Comparison of ENCODE assay signal across 16 cellular contexts in genomic region chr12:32486158-32486557, GRCh38.
DNase-seq lines count a peak whose midpoint lies in the region; ATAC-seq and TF ChIP-seq lines count a peak whose summit lies in the region.
"Had no signal": no experiment of that assay in that cellular context is flagged by ENCODE, and none has a peak within 500 bp of the region (broad histone marks: within the 10 kb centered on the region; RNA-seq: fewer than 3 reads in every experiment).

No MANE protein-coding gene starts in this region.

- H3K9me3 Mint-ChIP-seq in endothelial cell (ENCODE audit: unreplicated experiment): no peaks in the 10 kb centered on the region
- no peaks in the 10 kb centered on the region for H3K9me3 Mint-ChIP-seq in CD8-positive, alpha-beta memory T cell
- H3K9me3 Mint-ChIP-seq: brain; neural progenitor cell; T-helper 1 cell treated with Interleukin-12 subunit alpha and Interleukin-12 subunit beta and Interleukin-4 antibody, amounts not matched to agents 30 μg/mL and 1 μg/mL, for 36 hours had no signal

- H3K27ac ChIP-seq in OCI-LY7 (ENCODE audit: low read depth, low read length, poor library complexity, severe bottlenecking): no peak overlapping the region
- H3K27ac ChIP-seq in mucosa of rectum (ENCODE audit: low read depth in 2 of 2, low read length in 2 of 2): peak overlapping the region; percentile 27 to 40
- no peak overlapping the region for H3K27ac ChIP-seq in CD8-positive, alpha-beta memory T cell (ENCODE audit: low read depth, low read length)
- H3K27ac ChIP-seq: neural progenitor cell had no signal

- peak; percentile 33 for DNase-seq in 8988T
- DNase-seq in OCI-LY7 (ENCODE audit: low spot score): no peak
- no peak for DNase-seq in endothelial cell (ENCODE audit: low spot score)
- no peak for DNase-seq in CD8-positive, alpha-beta memory T cell
- no peak for DNase-seq in NCI-H82 treated with DMSO at 0.1 percent for 48 hours (lab: John Stamatoyannopoulos, UW; ENCODE audit: unreplicated experiment)
- DNase-seq in EL: no peak
- DNase-seq: activated CD4-positive, alpha-beta T cell treated with anti-CD3 and anti-CD28 coated beads for 36 hours; NCI-H446; Peyer's patch; stimulated activated CD4-positive, alpha-beta T cell treated with anti-CD3 and anti-CD28 coated beads, Interleukin-15, amount 100 ng/mL, for 24 hours had no signal

- peak overlapping the region; percentile 43; the same call in 1 of the 2 replicates for H2AFZ ChIP-seq in OCI-LY7 (ENCODE audit: low read length)
- H2AFZ ChIP-seq: neural progenitor cell had no signal

- H3K4me1 Mint-ChIP-seq in endothelial cell (ENCODE audit: unreplicated experiment): peaks cover 18% of the 10 kb centered on the region
- H3K4me1 Mint-ChIP-seq in CD8-positive, alpha-beta memory T cell: no peaks in the 10 kb centered on the region
- H3K4me1 Mint-ChIP-seq: activated CD4-positive, alpha-beta T cell treated with anti-CD3 and anti-CD28 coated beads for 36 hours had no signal

- intact Hi-C loops in OCI-LY7 (cut with micrococcal nuclease; ENCODE audit: unreplicated experiment): no loop called here

- no peaks in the 10 kb centered on the region for H3K36me3 ChIP-seq in OCI-LY7 (ENCODE audit: insufficient read depth, low read length)
- H3K36me3 ChIP-seq in mucosa of rectum (ENCODE audit: control insufficient read depth in 2 of 2, insufficient read depth in 2 of 2, low read length in 2 of 2): no peaks in the 10 kb centered on the region
- H3K36me3 ChIP-seq in CD8-positive, alpha-beta memory T cell (ENCODE audit: insufficient read depth, low read length): no peaks in the 10 kb centered on the region
- H3K36me3 ChIP-seq: esophagus muscularis mucosa, neural progenitor cell, Peyer's patch had no signal

- CTCF ChIA-PET in OCI-LY7 (lab: Charles Lee; ENCODE audit: unreplicated experiment): no interaction called here
- CTCF ChIA-PET in CD8-positive, alpha-beta memory T cell (lab: Charles Lee): no interaction called here

- H3K9me2 ChIP-seq in OCI-LY7 (ENCODE audit: insufficient read depth, low read length): no peaks in the 10 kb centered on the region

- H4K20me1 ChIP-seq in OCI-LY7 (ENCODE audit: insufficient read depth, low read length): no peaks in the 10 kb centered on the region

- POLR2A ChIA-PET in OCI-LY7 (lab: Charles Lee): interaction anchor here (0.9 to 1.0 kb wide), 2 partner anchors 11 to 66 kb away, joined by 4 to 5 read pairs; no protein-coding TSS in a partner anchor
- POLR2A ChIA-PET in CD8-positive, alpha-beta memory T cell (lab: Charles Lee): no interaction called here

- BruUV-seq in OCI-LY7 (replicated peaks; lab: Mats Ljungman, UMichigan): no TSS peak

- H3K27me3 ChIP-seq in mucosa of rectum (ENCODE audit: control insufficient read depth in 2 of 2, insufficient read depth in 2 of 2, low read length in 2 of 2): no peaks in the 10 kb centered on the region
- H3K27me3 ChIP-seq in CD8-positive, alpha-beta memory T cell (ENCODE audit: insufficient read depth, low read length, poor library complexity, severe bottlenecking): no peaks in the 10 kb centered on the region
- H3K27me3 ChIP-seq: esophagus muscularis mucosa, neural progenitor cell, Peyer's patch had no signal

- peak overlapping the region; percentile 59 for H3K27ac Mint-ChIP-seq in endothelial cell (ENCODE audit: unreplicated experiment)
- H3K27ac Mint-ChIP-seq in CD8-positive, alpha-beta memory T cell: no peak overlapping the region
- H3K27ac Mint-ChIP-seq: activated CD4-positive, alpha-beta T cell treated with anti-CD3 and anti-CD28 coated beads for 36 hours; neural progenitor cell; T-helper 1 cell treated with Interleukin-12 subunit alpha and Interleukin-12 subunit beta and Interleukin-4 antibody, amounts not matched to agents 30 μg/mL and 1 μg/mL, for 36 hours had no signal

- H3K4me2 ChIP-seq in OCI-LY7 (ENCODE audit: low read length): peak overlapping the region; percentile 15; the same call in 1 of the 2 replicates
- H3K4me2 ChIP-seq: neural progenitor cell had no signal

- H3K79me2 ChIP-seq in OCI-LY7 (ENCODE audit: insufficient read depth, low read depth, low read length): peaks cover 5% of the 10 kb centered on the region; the same call in 1 of the 2 replicates

- H3K9ac ChIP-seq in mucosa of rectum (ENCODE audit: low read depth in 1 of 2, low read length in 2 of 2): no peak overlapping the region
- H3K9ac ChIP-seq: neural progenitor cell had no signal

- H3K4me3 ChIP-seq in OCI-LY7 (ENCODE audit: low read depth, low read length, poor library complexity, severe bottlenecking) (no peak overlapping the region), mucosa of rectum (ENCODE audit: low read length in 2 of 2) (peak overlapping the region in 1 of 2 donors; percentile 10)
- no peak overlapping the region for H3K4me3 ChIP-seq in CD8-positive, alpha-beta memory T cell (ENCODE audit: low read length)
- H3K4me3 ChIP-seq: esophagus muscularis mucosa, neural progenitor cell, Peyer's patch had no signal

- H3K4me1 ChIP-seq in OCI-LY7 (ENCODE audit: insufficient read depth, low read length, poor library complexity, severe bottlenecking): peaks cover 47% of the 10 kb centered on the region
- H3K4me1 ChIP-seq in mucosa of rectum (ENCODE audit: control insufficient read depth in 2 of 2, insufficient read depth in 2 of 2, low read length in 2 of 2): peaks cover 0 to 5% of the 10 kb centered on the region in 2 donors
- H3K4me1 ChIP-seq in CD8-positive, alpha-beta memory T cell (ENCODE audit: insufficient read depth, low read length): no peaks in the 10 kb centered on the region

- ATAC-seq in HG02885 (IDR thresholded peaks at IDR 0.05; ENCODE audit: poor library complexity, unreplicated experiment): no peak
- ATAC-seq: activated CD4-positive, alpha-beta T cell treated with anti-CD3 and anti-CD28 coated beads for 36 hours had no signal

- no peak for TF ChIP-seq CTCF in OCI-LY7 (conservative IDR thresholded peaks at IDR 0.05; ENCODE audit: low read length)
- no peak for TF ChIP-seq CTCF in endothelial cell (IDR thresholded peaks at IDR 0.05; ENCODE audit: unreplicated experiment)

- H3K36me3 Mint-ChIP-seq in endothelial cell (ENCODE audit: low read depth, unreplicated experiment): no peaks in the 10 kb centered on the region
- no peaks in the 10 kb centered on the region for H3K36me3 Mint-ChIP-seq in CD8-positive, alpha-beta memory T cell
- H3K36me3 Mint-ChIP-seq: brain, neural progenitor cell had no signal

- H3K4me3 Mint-ChIP-seq in endothelial cell (ENCODE audit: unreplicated experiment): no peak overlapping the region
- H3K4me3 Mint-ChIP-seq in CD8-positive, alpha-beta memory T cell: no peak overlapping the region
- H3K4me3 Mint-ChIP-seq: activated CD4-positive, alpha-beta T cell treated with anti-CD3 and anti-CD28 coated beads for 36 hours; brain; neural progenitor cell; T-helper 1 cell treated with Interleukin-12 subunit alpha and Interleukin-12 subunit beta and Interleukin-4 antibody, amounts not matched to agents 30 μg/mL and 1 μg/mL, for 36 hours had no signal

- H3K27me3 Mint-ChIP-seq in endothelial cell (ENCODE audit: unreplicated experiment): no peaks in the 10 kb centered on the region
- peaks cover 0 to 15% of the 10 kb centered on the region in 2 donors for H3K27me3 Mint-ChIP-seq in CD8-positive, alpha-beta memory T cell
- H3K27me3 Mint-ChIP-seq: brain had no signal

- H3K9me3 ChIP-seq in OCI-LY7 (ENCODE audit: low read length) (no peaks in the 10 kb centered on the region), mucosa of rectum (ENCODE audit: control insufficient read depth in 2 of 2, low read length in 2 of 2) (no peaks in the 10 kb centered on the region)
- no peaks in the 10 kb centered on the region for H3K9me3 ChIP-seq in CD8-positive, alpha-beta memory T cell (ENCODE audit: low read length)
- H3K9me3 ChIP-seq: esophagus muscularis mucosa, Peyer's patch had no signal

Comparison
In these comparisons a context has a peak if more than half of its experiments do, and no peak if none do; other contexts are left out.
1. H3K27ac ChIP-seq: peak in mucosa of rectum (2 of 2); none in OCI-LY7 (single experiment) and CD8-positive, alpha-beta memory T cell (single experiment).